Comparison of ENCODE assay signal across 9 cellular contexts in genomic region chrX:105190252-105190853, GRCh38. TPM values are rescaled to one million over a fixed set of nuclear protein-coding genes. Genes with fewer than 3 reads are reported as not detected.
DNase-seq lines count a peak whose midpoint lies in the region; ATAC-seq and TF ChIP-seq lines count a peak whose summit lies in the region.
"Had no signal": no experiment of that assay in that cellular context is flagged by ENCODE, and none has a peak within 500 bp of the region (broad histone marks: within the 10 kb centered on the region; RNA-seq: fewer than 3 reads in every experiment).

No MANE protein-coding gene starts in this region.

- H3K36me3 Mint-ChIP-seq in brain = no peaks in the 10 kb centered on the region
- H3K36me3 Mint-ChIP-seq in activated CD8-positive, alpha-beta memory T cell treated with anti-CD3 and anti-CD28 coated beads, Interleukin-2, amount 10 ng/mL, durations not matched to agents 7 days and 5 days = no peaks in the 10 kb centered on the region
- no peaks in the 10 kb centered on the region for H3K36me3 Mint-ChIP-seq in T-helper 2 cell treated with Interferon-gamma antibody and Interleukin-4, amounts not matched to agents 5 μg/mL and 100 μg/mL, for 36 hours (ENCODE audit: low read depth)
- H3K36me3 Mint-ChIP-seq: activated naive CD4-positive, alpha-beta T cell treated with anti-CD3 and anti-CD28 coated beads, Interleukin-2, amount 50 U/mL, for 72 hours had no signal

- H3K9me3 ChIP-seq in lung (ENCODE audit: control insufficient read depth in 2 of 2, insufficient read depth in 1 of 2, low read length in 1 of 2) = no peaks in the 10 kb centered on the region

- CTCF ChIA-PET in activated CD8-positive, alpha-beta memory T cell treated with anti-CD3 and anti-CD28 coated beads, Interleukin-2, amount 10 ng/mL, durations not matched to agents 7 days and 5 days (lab: Charles Lee) = interaction anchor here (0.7 to 1.2 kb wide), 2 partner anchors 246 to 708 kb away, joined by 3 to 4 read pairs; no protein-coding TSS in a partner anchor

- no peaks in the 10 kb centered on the region for H3K4me1 Mint-ChIP-seq in brain
- no peaks in the 10 kb centered on the region for H3K4me1 Mint-ChIP-seq in activated CD8-positive, alpha-beta memory T cell treated with anti-CD3 and anti-CD28 coated beads, Interleukin-2, amount 10 ng/mL, durations not matched to agents 7 days and 5 days
- H3K4me1 Mint-ChIP-seq in T-helper 2 cell treated with Interferon-gamma antibody and Interleukin-4, amounts not matched to agents 5 μg/mL and 100 μg/mL, for 36 hours (ENCODE audit: low read depth) = no peaks in the 10 kb centered on the region

- ATAC-seq in lung (ENCODE audit: insufficient read depth, low FRiP score) (no peak), HG03196 (IDR thresholded peaks at IDR 0.05; ENCODE audit: unreplicated experiment) (no peak)
- no peak for ATAC-seq in activated CD8-positive, alpha-beta memory T cell treated with anti-CD3 and anti-CD28 coated beads, Interleukin-2, amount 10 ng/mL, durations not matched to agents 7 days and 5 days
- ATAC-seq: activated naive CD4-positive, alpha-beta T cell treated with anti-CD3 and anti-CD28 coated beads, Interleukin-2, amount 50 U/mL, for 72 hours had no signal

- H3K36me3 ChIP-seq in lung (ENCODE audit: control insufficient read depth in 2 of 2, insufficient read depth in 2 of 2, low read length in 2 of 2) = no peaks in the 10 kb centered on the region

- H3K4me1 ChIP-seq in lung (ENCODE audit: control insufficient read depth in 2 of 2, insufficient read depth in 2 of 2, low read length in 2 of 2) = no peaks in the 10 kb centered on the region

- H3K27me3 Mint-ChIP-seq in brain = peaks cover 4% of the 10 kb centered on the region
- H3K27me3 Mint-ChIP-seq in activated CD8-positive, alpha-beta memory T cell treated with anti-CD3 and anti-CD28 coated beads, Interleukin-2, amount 10 ng/mL, durations not matched to agents 7 days and 5 days = no peaks in the 10 kb centered on the region
- no peaks in the 10 kb centered on the region for H3K27me3 Mint-ChIP-seq in T-helper 2 cell treated with Interferon-gamma antibody and Interleukin-4, amounts not matched to agents 5 μg/mL and 100 μg/mL, for 36 hours (ENCODE audit: low read depth)

- H3K27me3 ChIP-seq in lung (ENCODE audit: control insufficient read depth, insufficient read depth) = no peaks in the 10 kb centered on the region

- no peak overlapping the region for H3K27ac Mint-ChIP-seq in brain
- no peak overlapping the region for H3K27ac Mint-ChIP-seq in activated CD8-positive, alpha-beta memory T cell treated with anti-CD3 and anti-CD28 coated beads, Interleukin-2, amount 10 ng/mL, durations not matched to agents 7 days and 5 days
- no peak overlapping the region for H3K27ac Mint-ChIP-seq in T-helper 2 cell treated with Interferon-gamma antibody and Interleukin-4, amounts not matched to agents 5 μg/mL and 100 μg/mL, for 36 hours
- H3K27ac Mint-ChIP-seq: activated naive CD4-positive, alpha-beta T cell treated with anti-CD3 and anti-CD28 coated beads, Interleukin-2, amount 50 U/mL, for 72 hours had no signal

- TF ChIP-seq CTCF in brain (conservative IDR thresholded peaks at IDR 0.05) (peak; percentile 66 to 78), lung (IDR thresholded peaks at IDR 0.05; ENCODE audit: control extremely low read depth, extremely low read depth) (peak; percentile 41)

- no peak overlapping the region for H3K4me3 Mint-ChIP-seq in brain
- H3K4me3 Mint-ChIP-seq in activated CD8-positive, alpha-beta memory T cell treated with anti-CD3 and anti-CD28 coated beads, Interleukin-2, amount 10 ng/mL, durations not matched to agents 7 days and 5 days = no peak overlapping the region
- H3K4me3 Mint-ChIP-seq in T-helper 2 cell treated with Interferon-gamma antibody and Interleukin-4, amounts not matched to agents 5 μg/mL and 100 μg/mL, for 36 hours = no peak overlapping the region

- H3K27ac ChIP-seq in lung (ENCODE audit: low read depth in 1 of 2, low read length in 1 of 2) = no peak overlapping the region

- no peak overlapping the region for H3K4me3 ChIP-seq in lung

- WGBS in lung, 2 donors = 0 to 2% methylated on average over 2 of the region's 2 CpGs

- in situ Hi-C loops in KBM-7 (cut with MboI; ENCODE audit: low pct_unique_long_range_greater_than_20kb, low sequenced_read_pairs) = no loop called here

- peak; percentile 2 for DNase-seq in activated CD4-positive, alpha-beta T cell treated with anti-CD3 and anti-CD28 coated beads for 48 hours
- no peak for DNase-seq in activated CD4-positive, alpha-beta T cell treated with anti-CD3 and anti-CD28 coated beads for 1 hour
- peak; percentile 68 for DNase-seq in KBM-7
- DNase-seq in lung (ENCODE audit: low spot score) = no peak
- no peak for DNase-seq in activated CD8-positive, alpha-beta memory T cell treated with anti-CD3 and anti-CD28 coated beads, Interleukin-2, amount 10 ng/mL, durations not matched to agents 7 days and 5 days
- no peak for DNase-seq in T-helper 2 cell treated with Interferon-gamma antibody and Interleukin-4, amounts not matched to agents 5 μg/mL and 100 μg/mL, for 36 hours (ENCODE audit: low spot score)

- H3K9me3 Mint-ChIP-seq in brain = no peaks in the 10 kb centered on the region
- no peaks in the 10 kb centered on the region for H3K9me3 Mint-ChIP-seq in activated CD8-positive, alpha-beta memory T cell treated with anti-CD3 and anti-CD28 coated beads, Interleukin-2, amount 10 ng/mL, durations not matched to agents 7 days and 5 days (ENCODE audit: low read depth)
- no peaks in the 10 kb centered on the region for H3K9me3 Mint-ChIP-seq in T-helper 2 cell treated with Interferon-gamma antibody and Interleukin-4, amounts not matched to agents 5 μg/mL and 100 μg/mL, for 36 hours
- H3K9me3 Mint-ChIP-seq: activated naive CD4-positive, alpha-beta T cell treated with anti-CD3 and anti-CD28 coated beads, Interleukin-2, amount 50 U/mL, for 72 hours had no signal

RNA-seq across cellular contexts. Expression of gene TEX13A, which starts 30.1 kb away (rescaled TPM):
- not detected for polyA plus RNA-seq in brain (ENCODE audit: insufficient read depth, low read depth, low replicate concordance)
- not detected for total RNA-seq in lung
- not detected for polyA plus RNA-seq in lung
- total RNA-seq in activated CD8-positive, alpha-beta memory T cell treated with anti-CD3 and anti-CD28 coated beads, Interleukin-2, amount 10 ng/mL, durations not matched to agents 7 days and 5 days = not detected
- total RNA-seq: activated naive CD4-positive, alpha-beta T cell treated with anti-CD3 and anti-CD28 coated beads, Interleukin-2, amount 50 U/mL, for 72 hours had no signal

Comparison
In these comparisons a context has a peak if more than half of its experiments do, and no peak if none do; other contexts are left out.
1. DNase-seq: peak in activated CD4-positive, alpha-beta T cell treated with anti-CD3 and anti-CD28 coated beads for 48 hours (single experiment) and KBM-7 (single experiment); none in activated CD4-positive, alpha-beta T cell treated with anti-CD3 and anti-CD28 coated beads for 1 hour (single experiment), lung (single experiment), activated CD8-positive, alpha-beta memory T cell treated with anti-CD3 and anti-CD28 coated beads, Interleukin-2, amount 10 ng/mL, durations not matched to agents 7 days and 5 days (single experiment) and T-helper 2 cell treated with Interferon-gamma antibody and Interleukin-4, amounts not matched to agents 5 μg/mL and 100 μg/mL, for 36 hours (single experiment).